26 cellular contexts compared by ENCODE assay signal in genomic region chr1:24369199-24369598, GRCh38. TPM values are rescaled to one million over a fixed set of nuclear protein-coding genes. Genes with fewer than 3 reads are reported as not detected.
A peak's percentile ranks its signal among the peaks of the same experiment; 100 is the strongest.
DNase-seq lines count a peak whose midpoint lies in the region; ATAC-seq, FAIRE-seq and TF ChIP-seq lines count a peak whose summit lies in the region.
"Had no signal": no experiment of that assay in that cellular context is flagged by ENCODE, and none has a peak within 500 bp of the region (broad histone marks: within the 10 kb centered on the region; RNA-seq: fewer than 3 reads in every experiment).

No MANE protein-coding gene starts in this region.

- H3K27ac ChIP-seq in GM23248: peak overlapping the region; percentile 40
- peak overlapping the region; percentile 59 for H3K27ac ChIP-seq in skeletal muscle tissue (ENCODE audit: low read depth, low read length)
- H3K27ac ChIP-seq: cardiac muscle cell, prostate gland, WERI-Rb-1 had no signal

- peaks cover 22% of the 10 kb centered on the region for H3F3A ChIP-seq in GM23248 (ENCODE audit: insufficient read depth)

- no peak for FAIRE-seq in GM12892 (lab: Jason Lieb, UNC)
- FAIRE-seq: endometrium, frontal cortex, islet of Langerhans had no signal

- no peaks in the 10 kb centered on the region for H4K20me1 ChIP-seq in GM23248 (ENCODE audit: insufficient read depth)

- in situ Hi-C loops in GM23248 (cut with MboI): no loop called here

- H3K27me3 ChIP-seq in GM23248 (replicated peaks; ENCODE audit: insufficient read depth) (no peaks in the 10 kb centered on the region), skeletal muscle tissue (ENCODE audit: control insufficient read depth in 3 of 3, insufficient read depth in 3 of 3, low read length in 3 of 3) (no peaks in the 10 kb centered on the region)
- H3K27me3 ChIP-seq: cardiac muscle cell had no signal

- intact Hi-C loops in left ventricle myocardium superior (cut with micrococcal nuclease): no loop called here

- H3K9me2 ChIP-seq in GM23248 (ENCODE audit: insufficient read depth): no peaks in the 10 kb centered on the region

- TF ChIP-seq CTCF in epithelial cell of esophagus (IDR thresholded peaks at IDR 0.05; ENCODE audit: insufficient read depth, low read depth, low read length, missing control alignments): no peak

- DNase-seq in GM23248 (peak; percentile 78), epithelial cell of esophagus (ENCODE audit: low read depth) (peak; percentile 51), left ventricle myocardium superior (no peak), NCI-H2029 (lab: John Stamatoyannopoulos, UW) (no peak), GM12892 (ENCODE audit: insufficient read length) (no peak), activated T-cell treated with anti-CD3 and anti-CD28 coated beads for 4 hours (no peak), kidney tubule cell (ENCODE audit: low spot score) (no peak)
- DNase-seq: activated CD4-positive, alpha-beta T cell treated with anti-CD3 and anti-CD28 coated beads, Interleukin-2, amount 10 ng/mL, durations not matched to agents 7 days and 5 days; activated naive CD4-positive, alpha-beta T cell treated with anti-CD3 and anti-CD28 coated beads for 36 hours; activated T-cell treated with anti-CD3 and anti-CD28 coated beads, Interleukin-2, amount 50 U/mL, for 72 hours; amniotic stem cell; NCI-H1092 treated with DMSO at 0.1 percent for 48 hours; NCI-H1930; NCI-H2227 treated with DMSO at 0.1 percent for 48 hours; RPMI8226; stimulated activated CD4-positive, alpha-beta T cell treated with anti-CD3 and anti-CD28 coated beads, Interleukin-4, amount 100 ng/mL, for 1 hour; T-helper 2 cell; WERI-Rb-1 had no signal

- peak; percentile 63 for ATAC-seq in left ventricle myocardium superior
- ATAC-seq: activated T-cell treated with anti-CD3 and anti-CD28 coated beads, Interleukin-2, amount 50 U/mL, for 72 hours; SK-N-SH treated with all-trans-retinoic acid at 6 μM for 48 hours; stimulated activated memory B cell treated with anti-CD40 and anti-IgM and Interleukin-4, amounts not matched to agents 10 μg/mL and 1 μg/mL and 100 μg/mL, for 72 hours had no signal

- WGBS in GM23248 (ENCODE audit: low coverage in 1 of 2, low lambda C conversion rate in 2 of 2, missing lambda C conversion rate in 2 of 2), 2 experiments: 24 to 27% methylated on average over 4 of the region's 4 CpGs

- no peak overlapping the region for H2AFZ ChIP-seq in GM23248

- H3K9ac ChIP-seq in GM23248: no peak overlapping the region; the same call in 1 of the 2 replicates
- no peak overlapping the region for H3K9ac ChIP-seq in skeletal muscle tissue (ENCODE audit: low read depth in 1 of 3, low read length in 3 of 3)

- TF ChIP-seq POLR2A in GM12892 (IDR thresholded peaks at IDR 0.05; ENCODE audit: low read depth, low read length): no peak

- H3K9me3 ChIP-seq in GM23248 (ENCODE audit: low read depth) (no peaks in the 10 kb centered on the region), skeletal muscle tissue (ENCODE audit: control insufficient read depth in 3 of 3, low read length in 3 of 3) (no peaks in the 10 kb centered on the region)
- H3K9me3 ChIP-seq: prostate gland had no signal

- no peaks in the 10 kb centered on the region for H3K36me3 ChIP-seq in GM23248 (ENCODE audit: low read depth)
- H3K36me3 ChIP-seq in skeletal muscle tissue (ENCODE audit: control insufficient read depth in 3 of 3, insufficient read depth in 3 of 3, low read length in 3 of 3): peaks cover 0 to 5% (median 0%) of the 10 kb centered on the region in 3 donors
- H3K36me3 ChIP-seq: cardiac muscle cell, prostate gland had no signal

- H3K4me3 ChIP-seq in GM23248 (no peak overlapping the region), epithelial cell of esophagus (ENCODE audit: low read length) (no peak overlapping the region), skeletal muscle tissue (ENCODE audit: low read length in 3 of 3) (no peak overlapping the region)
- H3K4me3 ChIP-seq: cardiac muscle cell, prostate gland had no signal

- H3K4me2 ChIP-seq in GM23248 (ENCODE audit: unreplicated experiment): no peak overlapping the region

- H3K79me2 ChIP-seq in GM23248 (ENCODE audit: insufficient read depth): no peaks in the 10 kb centered on the region

- H3K4me1 ChIP-seq in GM23248 (ENCODE audit: insufficient read depth) (peaks cover 25% of the 10 kb centered on the region), skeletal muscle tissue (ENCODE audit: control insufficient read depth in 3 of 3, insufficient read depth in 3 of 3, low read length in 3 of 3) (peaks cover 0 to 16% (median 4%) of the 10 kb centered on the region in 3 donors)
- H3K4me1 ChIP-seq: prostate gland had no signal

RNA-seq across cellular contexts. Expression of gene STPG1, which starts 44.4 kb away (rescaled TPM):
- total RNA-seq in GM23248 (2014; rRNA removed; shearing (Covaris generic)): 2.4 and 7.9 TPM in 2 replicates
- 9.2 and 12.8 TPM in 2 replicates for polyA plus RNA-seq in GM23248 (2016; fragmentation: Nextera tagmentation; extraction: Ambion mirVana)
- total RNA-seq in left ventricle myocardium superior: 4.9 TPM
- total RNA-seq in skeletal muscle tissue: 0.52 TPM
- 3.4 TPM for polyA plus RNA-seq in GM12892 (2012; ENCODE audit: missing spikeins)

RNA-seq across cellular contexts. Expression of gene NIPAL3, which starts 46.4 kb away (rescaled TPM):
- total RNA-seq in GM23248 (2014; rRNA removed; shearing (Covaris generic)): 71.5 and 78.4 TPM in 2 replicates
- 55.9 and 59.5 TPM in 2 replicates for polyA plus RNA-seq in GM23248 (2016; fragmentation: Nextera tagmentation; extraction: Ambion mirVana)
- total RNA-seq in left ventricle myocardium superior: 34.6 TPM
- total RNA-seq in skeletal muscle tissue: 3.7 TPM
- polyA plus RNA-seq in GM12892 (2012; ENCODE audit: missing spikeins): 8.4 TPM

RNA-seq across cellular contexts. Expression of gene GRHL3, which starts 50.0 kb away (rescaled TPM):
- total RNA-seq in GM23248 (2014; rRNA removed; shearing (Covaris generic)): not detected in 2 replicates
- polyA plus RNA-seq in GM23248 (2016; fragmentation: Nextera tagmentation; extraction: Ambion mirVana): not detected in 2 replicates
- total RNA-seq in left ventricle myocardium superior: not detected
- not detected for total RNA-seq in skeletal muscle tissue
- 0.28 TPM for polyA plus RNA-seq in GM12892 (2012; ENCODE audit: missing spikeins)
- total RNA-seq: activated CD4-positive, alpha-beta T cell treated with anti-CD3 and anti-CD28 coated beads, Interleukin-2, amount 10 ng/mL, durations not matched to agents 7 days and 5 days; frontal cortex had no signal
- polyA plus RNA-seq: cardiac muscle cell had no signal

Comparison
In these comparisons a context has a peak if more than half of its experiments do, and no peak if none do; other contexts are left out.
1. DNase-seq: peak in GM23248 (single experiment) and epithelial cell of esophagus (single experiment); none in left ventricle myocardium superior (single experiment), NCI-H2029 (single experiment), GM12892 (single experiment), activated T-cell treated with anti-CD3 and anti-CD28 coated beads for 4 hours (single experiment) and kidney tubule cell (single experiment).